22 cellular contexts compared by ENCODE assay signal in the genomic region with DNA sequence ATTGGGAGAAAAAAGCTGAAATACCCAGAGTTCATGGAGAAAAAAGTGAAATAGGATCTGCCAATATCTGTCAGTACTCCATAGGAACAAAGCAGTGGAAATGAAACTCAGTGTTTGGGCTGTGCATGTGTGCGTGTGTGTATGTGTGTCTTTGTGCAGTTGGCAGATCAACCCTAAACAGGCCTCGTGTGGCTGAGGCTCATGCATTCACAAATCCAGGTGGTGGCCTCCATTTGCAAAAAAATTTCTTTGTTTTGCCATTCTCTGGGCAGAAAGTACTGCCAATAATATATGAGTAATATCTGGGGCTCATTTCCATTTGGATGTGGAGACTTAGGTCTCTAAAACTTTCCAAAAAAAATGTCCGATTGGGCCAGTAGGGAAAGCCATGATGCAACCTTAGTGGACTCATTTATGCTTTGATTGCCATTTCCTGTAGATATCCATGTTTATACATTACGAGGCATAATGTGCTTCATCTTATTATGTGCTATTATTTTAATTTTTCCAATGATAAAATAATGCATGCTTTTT.
DNase-seq lines count a peak whose midpoint lies in the region; ATAC-seq, FAIRE-seq and TF ChIP-seq lines count a peak whose summit lies in the region.
"Had no signal": no experiment of that assay in that cellular context is flagged by ENCODE, and none has a peak within 500 bp of the region (broad histone marks: within the 10 kb centered on the region; RNA-seq: fewer than 3 reads in every experiment).

No MANE protein-coding gene starts in this region.

- CTCF ChIA-PET in activated CD4-positive, alpha-beta T cell treated with anti-CD3 and anti-CD28 coated beads, Interleukin-2, amount 10 ng/mL, durations not matched to agents 7 days and 5 days (lab: Charles Lee): no interaction called here

- H3K4me1 ChIP-seq in adrenal gland (replicated peaks in 1 of 2): peaks cover 11 to 42% of the 10 kb centered on the region in 2 donors
- H3K4me1 ChIP-seq in subcutaneous abdominal adipose tissue (ENCODE audit: control insufficient read depth in 5 of 5, insufficient read depth in 5 of 5, low read length in 5 of 5): peaks cover 0 to 26% (median 14%) of the 10 kb centered on the region in 5 donors
- H3K4me1 ChIP-seq: body of pancreas had no signal

- no peak overlapping the region for H3K4me3 Mint-ChIP-seq in activated CD4-positive, alpha-beta T cell treated with anti-CD3 and anti-CD28 coated beads, Interleukin-2, amount 10 ng/mL, durations not matched to agents 7 days and 5 days
- H3K4me3 Mint-ChIP-seq in activated CD4-positive, alpha-beta T cell treated with anti-CD3 and anti-CD28 coated beads, Interleukin-2, amount 10 ng/mL, durations not matched to agents 24 days and 14 days: no peak overlapping the region
- no peak overlapping the region for H3K4me3 Mint-ChIP-seq in activated T-helper 2 cell treated with anti-CD3 and anti-CD28 coated beads, Interferon-gamma antibody, Interleukin-2, Interleukin-4, amounts not matched to agents 10 μg/mL and 5 μg/mL and 100 μg/mL, durations not matched to agents 14 hours and 24 hours and 36 hours (ENCODE audit: low read depth)

- no peak for DNase-seq in activated CD4-positive, alpha-beta T cell treated with anti-CD3 and anti-CD28 coated beads, Interleukin-2, amount 10 ng/mL, durations not matched to agents 7 days and 5 days
- no peak for DNase-seq in activated CD4-positive, alpha-beta T cell treated with anti-CD3 and anti-CD28 coated beads, Interleukin-2, amount 10 ng/mL, durations not matched to agents 24 days and 14 days
- DNase-seq in adrenal gland (no peak), fibroblast of the aortic adventitia (ENCODE audit: low read depth) (peak; percentile 98), GM12891 (ENCODE audit: insufficient read length, low spot score) (no peak)
- DNase-seq in activated T-helper 2 cell treated with anti-CD3 and anti-CD28 coated beads, Interferon-gamma antibody, Interleukin-2, Interleukin-4, amounts not matched to agents 10 μg/mL and 5 μg/mL and 100 μg/mL, durations not matched to agents 14 hours and 24 hours and 36 hours (ENCODE audit: low spot score): no peak
- DNase-seq: activated CD4-positive, alpha-beta T cell treated with anti-CD3 and anti-CD28 coated beads for 48 hours; activated naive CD4-positive, alpha-beta T cell treated with anti-CD3 and anti-CD28 coated beads, Interleukin-2, amount 10 ng/mL, durations not matched to agents 7 days and 5 days; body of pancreas; DMS 273 treated with DMSO at 0.1 percent for 48 hours; erythroblast; hippocampal formation; islet precursor cell; naive thymus-derived CD4-positive, alpha-beta T cell; NCI-H1436; posterior cingulate gyrus; small intestine; stimulated activated CD8-positive, alpha-beta memory T cell treated with anti-CD3 and anti-CD28 coated beads, Interleukin-4, amount 100 ng/mL, for 48 hours had no signal

- POLR2A ChIA-PET in activated CD4-positive, alpha-beta T cell treated with anti-CD3 and anti-CD28 coated beads, Interleukin-2, amount 10 ng/mL, durations not matched to agents 7 days and 5 days (lab: Charles Lee): no interaction called here

- H3K27me3 ChIP-seq in adrenal gland: no peaks in the 10 kb centered on the region
- no peaks in the 10 kb centered on the region for H3K27me3 ChIP-seq in subcutaneous abdominal adipose tissue (ENCODE audit: control insufficient read depth in 5 of 5, insufficient read depth in 4 of 5, low read length in 5 of 5)
- H3K27me3 ChIP-seq: body of pancreas had no signal

- no peaks in the 10 kb centered on the region for H3K36me3 Mint-ChIP-seq in activated CD4-positive, alpha-beta T cell treated with anti-CD3 and anti-CD28 coated beads, Interleukin-2, amount 10 ng/mL, durations not matched to agents 7 days and 5 days (ENCODE audit: low read depth)
- peaks cover 1% of the 10 kb centered on the region for H3K36me3 Mint-ChIP-seq in activated CD4-positive, alpha-beta T cell treated with anti-CD3 and anti-CD28 coated beads, Interleukin-2, amount 10 ng/mL, durations not matched to agents 24 days and 14 days (ENCODE audit: low read depth)
- H3K36me3 Mint-ChIP-seq in activated T-helper 2 cell treated with anti-CD3 and anti-CD28 coated beads, Interferon-gamma antibody, Interleukin-2, Interleukin-4, amounts not matched to agents 10 μg/mL and 5 μg/mL and 100 μg/mL, durations not matched to agents 14 hours and 24 hours and 36 hours (ENCODE audit: low read depth): no peaks in the 10 kb centered on the region

- no peaks in the 10 kb centered on the region for H3K27me3 Mint-ChIP-seq in activated CD4-positive, alpha-beta T cell treated with anti-CD3 and anti-CD28 coated beads, Interleukin-2, amount 10 ng/mL, durations not matched to agents 7 days and 5 days
- no peaks in the 10 kb centered on the region for H3K27me3 Mint-ChIP-seq in activated CD4-positive, alpha-beta T cell treated with anti-CD3 and anti-CD28 coated beads, Interleukin-2, amount 10 ng/mL, durations not matched to agents 24 days and 14 days
- H3K27me3 Mint-ChIP-seq in activated T-helper 2 cell treated with anti-CD3 and anti-CD28 coated beads, Interferon-gamma antibody, Interleukin-2, Interleukin-4, amounts not matched to agents 10 μg/mL and 5 μg/mL and 100 μg/mL, durations not matched to agents 14 hours and 24 hours and 36 hours (ENCODE audit: low read depth): no peaks in the 10 kb centered on the region
- H3K27me3 Mint-ChIP-seq: activated naive CD4-positive, alpha-beta T cell treated with anti-CD3 and anti-CD28 coated beads, Interleukin-2, amount 10 ng/mL, durations not matched to agents 7 days and 5 days; naive thymus-derived CD4-positive, alpha-beta T cell had no signal

- intact Hi-C loops in activated CD4-positive, alpha-beta T cell treated with anti-CD3 and anti-CD28 coated beads, Interleukin-2, amount 10 ng/mL, durations not matched to agents 24 days and 14 days (cut with micrococcal nuclease): loop anchor here (2.0 to 10.0 kb wide), 4 partner anchors 79 to 285 kb away; partner anchors contain the start of gene RPS23
- intact Hi-C loops in adrenal gland (cut with DNase I): loop anchor here in 1 of 2 donors (10.0 kb wide), 3 partner anchors 289 to 1209 kb away; no protein-coding TSS in a partner anchor
- intact Hi-C loops in activated T-helper 2 cell treated with anti-CD3 and anti-CD28 coated beads, Interferon-gamma antibody, Interleukin-2, Interleukin-4, amounts not matched to agents 10 μg/mL and 5 μg/mL and 100 μg/mL, durations not matched to agents 14 hours and 24 hours and 36 hours (cut with micrococcal nuclease): loop anchor here (2.0 to 10.0 kb wide), 8 partner anchors 77 to 1116 kb away; partner anchors contain the start of genes RPS23, TMEM167A, VCAN and XRCC4

- H3K9ac ChIP-seq in subcutaneous abdominal adipose tissue (ENCODE audit: low read length in 5 of 5): no peak overlapping the region

- no peak for ATAC-seq in HG02678 (IDR thresholded peaks at IDR 0.05; ENCODE audit: unreplicated experiment)
- ATAC-seq: body of pancreas had no signal

- no peak for FAIRE-seq in GM12891 (lab: Jason Lieb, UNC)
- FAIRE-seq: A204.1, small intestine had no signal

- H3K36me3 ChIP-seq in adrenal gland (replicated peaks in 1 of 2) (no peaks in the 10 kb centered on the region), subcutaneous abdominal adipose tissue (ENCODE audit: control insufficient read depth in 5 of 5, insufficient read depth in 5 of 5, low read length in 5 of 5) (no peaks in the 10 kb centered on the region)
- H3K36me3 ChIP-seq: BLaER1 treated with 17β-estradiol and CSF1 and Interleukin-3, amounts not matched to agents 10 nM and 100 nM had no signal

- 63 to 80% (median 69%) methylated on average over 4 of the region's 4 CpGs for WGBS in adrenal gland, 4 donors

- TF ChIP-seq POLR2A in adrenal gland (IDR thresholded peaks at IDR 0.05) (no peak), GM12891 (IDR thresholded peaks at IDR 0.05; ENCODE audit: low read depth, low read length) (no peak)

- H3K9me3 ChIP-seq in adrenal gland (replicated peaks in 1 of 3) (no peaks in the 10 kb centered on the region), subcutaneous abdominal adipose tissue (ENCODE audit: control insufficient read depth in 5 of 5, low read length in 5 of 5) (no peaks in the 10 kb centered on the region)
- H3K9me3 ChIP-seq: BLaER1 treated with 17β-estradiol and CSF1 and Interleukin-3, amounts not matched to agents 10 nM and 100 nM; body of pancreas had no signal

- no peak overlapping the region for H3K4me3 ChIP-seq in adrenal gland
- H3K4me3 ChIP-seq in fibroblast of the aortic adventitia (ENCODE audit: low read depth, low read length): no peak overlapping the region
- H3K4me3 ChIP-seq in subcutaneous abdominal adipose tissue (ENCODE audit: low read depth in 1 of 5, low read length in 5 of 5): no peak overlapping the region
- H3K4me3 ChIP-seq: body of pancreas had no signal

- TF ChIP-seq CTCF in adrenal gland (IDR thresholded peaks at IDR 0.05) (no peak), fibroblast of the aortic adventitia (IDR thresholded peaks at IDR 0.05; ENCODE audit: insufficient read depth, low read length) (no peak)

- H3K27ac ChIP-seq in adrenal gland (peak overlapping the region in 3 of 5 donors; percentile 30 to 82 (median 81)), subcutaneous abdominal adipose tissue (ENCODE audit: low read depth, low read length) (peak overlapping the region; percentile 56)
- H3K27ac ChIP-seq: body of pancreas had no signal

- no peaks in the 10 kb centered on the region for H3K9me3 Mint-ChIP-seq in activated CD4-positive, alpha-beta T cell treated with anti-CD3 and anti-CD28 coated beads, Interleukin-2, amount 10 ng/mL, durations not matched to agents 7 days and 5 days
- H3K9me3 Mint-ChIP-seq in activated CD4-positive, alpha-beta T cell treated with anti-CD3 and anti-CD28 coated beads, Interleukin-2, amount 10 ng/mL, durations not matched to agents 24 days and 14 days: no peaks in the 10 kb centered on the region
- H3K9me3 Mint-ChIP-seq in activated T-helper 2 cell treated with anti-CD3 and anti-CD28 coated beads, Interferon-gamma antibody, Interleukin-2, Interleukin-4, amounts not matched to agents 10 μg/mL and 5 μg/mL and 100 μg/mL, durations not matched to agents 14 hours and 24 hours and 36 hours: no peaks in the 10 kb centered on the region
- H3K9me3 Mint-ChIP-seq: activated naive CD4-positive, alpha-beta T cell treated with anti-CD3 and anti-CD28 coated beads, Interleukin-2, amount 10 ng/mL, durations not matched to agents 7 days and 5 days; naive thymus-derived CD4-positive, alpha-beta T cell had no signal

- peaks cover 81% of the 10 kb centered on the region for H3K4me1 Mint-ChIP-seq in activated CD4-positive, alpha-beta T cell treated with anti-CD3 and anti-CD28 coated beads, Interleukin-2, amount 10 ng/mL, durations not matched to agents 7 days and 5 days
- peaks cover 73% of the 10 kb centered on the region for H3K4me1 Mint-ChIP-seq in activated CD4-positive, alpha-beta T cell treated with anti-CD3 and anti-CD28 coated beads, Interleukin-2, amount 10 ng/mL, durations not matched to agents 24 days and 14 days
- peaks cover 55% of the 10 kb centered on the region for H3K4me1 Mint-ChIP-seq in activated T-helper 2 cell treated with anti-CD3 and anti-CD28 coated beads, Interferon-gamma antibody, Interleukin-2, Interleukin-4, amounts not matched to agents 10 μg/mL and 5 μg/mL and 100 μg/mL, durations not matched to agents 14 hours and 24 hours and 36 hours (ENCODE audit: low read depth)

- H3K27ac Mint-ChIP-seq in activated CD4-positive, alpha-beta T cell treated with anti-CD3 and anti-CD28 coated beads, Interleukin-2, amount 10 ng/mL, durations not matched to agents 7 days and 5 days: peak overlapping the region; percentile 10
- no peak overlapping the region for H3K27ac Mint-ChIP-seq in activated CD4-positive, alpha-beta T cell treated with anti-CD3 and anti-CD28 coated beads, Interleukin-2, amount 10 ng/mL, durations not matched to agents 24 days and 14 days
- no peak overlapping the region for H3K27ac Mint-ChIP-seq in activated T-helper 2 cell treated with anti-CD3 and anti-CD28 coated beads, Interferon-gamma antibody, Interleukin-2, Interleukin-4, amounts not matched to agents 10 μg/mL and 5 μg/mL and 100 μg/mL, durations not matched to agents 14 hours and 24 hours and 36 hours
